In genomic region chr17:14464741-14465140, GRCh38 we compare ENCODE assay signal across 17 cellular contexts.
DNase-seq lines count a peak whose midpoint lies in the region; TF ChIP-seq lines count a peak whose summit lies in the region.
"Had no signal": no experiment of that assay in that cellular context is flagged by ENCODE, and none has a peak within 500 bp of the region (broad histone marks: within the 10 kb centered on the region; RNA-seq: fewer than 3 reads in every experiment).

No MANE protein-coding gene starts in this region.

- no peak overlapping the region for H3K4ac ChIP-seq in mesenchymal stem cell (ENCODE audit: low read depth in 1 of 2, low read length in 2 of 2)

- no peak overlapping the region for H3K4me2 ChIP-seq in mesenchymal stem cell (ENCODE audit: low read length, poor library complexity, severe bottlenecking)

- no peak overlapping the region for H3K23ac ChIP-seq in mesenchymal stem cell (ENCODE audit: low read length in 2 of 2)

- no peak overlapping the region for H2AFZ ChIP-seq in mesenchymal stem cell (ENCODE audit: low read depth, low read length)

- H4K8ac ChIP-seq in mesenchymal stem cell (ENCODE audit: low read length): no peak overlapping the region

- no peak overlapping the region for H3K27ac Mint-ChIP-seq in immature natural killer cell
- H3K27ac Mint-ChIP-seq: stimulated activated effector memory CD8-positive, alpha-beta T cell treated with anti-CD3 and anti-CD28 coated beads, Interleukin-12 subunit alpha, Interleukin-12 subunit beta, amount 100 ng/mL, for 72 hours had no signal

- H2BK5ac ChIP-seq in mesenchymal stem cell (ENCODE audit: low read depth, low read length, poor library complexity, severe bottlenecking): no peak overlapping the region

- no peak overlapping the region for H3K18ac ChIP-seq in mesenchymal stem cell (ENCODE audit: low read depth in 1 of 2, low read length in 2 of 2)

- H3K4me3 ChIP-seq in astrocyte of the spinal cord (ENCODE audit: low read depth, low read length): no peak overlapping the region
- no peak overlapping the region for H3K4me3 ChIP-seq in mesenchymal stem cell (ENCODE audit: insufficient read depth in 1 of 2, low read depth in 1 of 2, low read length in 2 of 2)
- no peak overlapping the region for H3K4me3 ChIP-seq in H7 (ENCODE audit: insufficient read depth, low read depth, low read length)
- H3K4me3 ChIP-seq: skin epidermis, transverse colon had no signal

- no peaks in the 10 kb centered on the region for H3K79me1 ChIP-seq in mesenchymal stem cell (replicated peaks; ENCODE audit: low read length, poor library complexity, severe bottlenecking)

- H3K4me1 Mint-ChIP-seq in immature natural killer cell: peaks cover 16 to 24% of the 10 kb centered on the region in 2 donors

- TF ChIP-seq CTCF in astrocyte of the spinal cord (IDR thresholded peaks at IDR 0.05; ENCODE audit: low read depth, low read length) (no peak), GM13977 (IDR thresholded peaks at IDR 0.05; ENCODE audit: extremely low read depth, insufficient read depth, missing control alignments) (no peak)

- no peak overlapping the region for H3K4me3 Mint-ChIP-seq in immature natural killer cell
- H3K4me3 Mint-ChIP-seq: stimulated activated effector memory CD8-positive, alpha-beta T cell treated with anti-CD3 and anti-CD28 coated beads, Interleukin-12 subunit alpha, Interleukin-12 subunit beta, amount 100 ng/mL, for 72 hours had no signal

- in situ Hi-C loops in astrocyte of the spinal cord (cut with HindIII; ENCODE audit: low sequenced_read_pairs) (no loop called here), GM13977 (cut with MboI; ENCODE audit: low pct_unique_long_range_greater_than_20kb, low sequenced_read_pairs, unreplicated experiment) (no loop called here)

- H3K27me3 ChIP-seq in mesenchymal stem cell (ENCODE audit: control insufficient read depth in 1 of 2, insufficient read depth in 1 of 2, low read length in 2 of 2): no peaks in the 10 kb centered on the region
- H3K27me3 ChIP-seq in H7 (ENCODE audit: control insufficient read depth, insufficient read depth, low read length): no peaks in the 10 kb centered on the region
- H3K27me3 ChIP-seq: transverse colon had no signal

- H3K9me3 Mint-ChIP-seq in immature natural killer cell: peaks cover 0 to 5% (median 0%) of the 10 kb centered on the region in 6 donors
- H3K9me3 Mint-ChIP-seq: stimulated activated effector memory CD8-positive, alpha-beta T cell treated with anti-CD3 and anti-CD28 coated beads, Interleukin-12 subunit alpha, Interleukin-12 subunit beta, amount 100 ng/mL, for 72 hours had no signal

- no peak overlapping the region for H3K9ac ChIP-seq in mesenchymal stem cell (ENCODE audit: low read length)

- H3K14ac ChIP-seq in mesenchymal stem cell (ENCODE audit: low read length in 2 of 2): no peak overlapping the region

- H3K36me3 Mint-ChIP-seq in immature natural killer cell: peaks cover 0 to 11% (median 4%) of the 10 kb centered on the region in 3 donors
- H3K36me3 Mint-ChIP-seq: stimulated activated effector memory CD8-positive, alpha-beta T cell treated with anti-CD3 and anti-CD28 coated beads, Interleukin-12 subunit alpha, Interleukin-12 subunit beta, amount 100 ng/mL, for 72 hours had no signal

- DNase-seq in AG08395 (ENCODE audit: low spot score): peak; percentile 81
- DNase-seq in HCEC 1CT: peak; percentile 62
- peak; percentile 21 for DNase-seq in astrocyte of the spinal cord (ENCODE audit: low read depth, low spot score)
- DNase-seq in mesenchymal stem cell: peak; percentile 51
- DNase-seq in immature natural killer cell: no peak
- DNase-seq in islet precursor cell: no peak
- no peak for DNase-seq in H7
- no peak for DNase-seq in GM13977 (ENCODE audit: low spot score)
- DNase-seq: activated CD4-positive, alpha-beta T cell treated with anti-CD3 and anti-CD28 coated beads, Interleukin-2, amount 50 U/mL, for 48 hours; AML-193; kidney glomerular epithelial cell; NCI-H187 treated with DMSO at 0.1 percent for 48 hours; NCI-H526 treated with DMSO at 0.1 percent for 48 hours; SW 1271; transverse colon had no signal

- H2BK15ac ChIP-seq in mesenchymal stem cell (ENCODE audit: low read depth, poor library complexity, severe bottlenecking): no peak overlapping the region

- WGBS in mesenchymal stem cell: 76% methylated on average over 3 of the region's 4 CpGs

- H2BK120ac ChIP-seq in mesenchymal stem cell (ENCODE audit: low read depth, low read length): no peak overlapping the region

- H3K9me3 ChIP-seq in mesenchymal stem cell (ENCODE audit: control insufficient read depth, low read length): no peaks in the 10 kb centered on the region
- H3K9me3 ChIP-seq: transverse colon had no signal

- no peak overlapping the region for H3K27ac ChIP-seq in mesenchymal stem cell (ENCODE audit: low read length, poor library complexity, severe bottlenecking)
- H3K27ac ChIP-seq: skin epidermis, transverse colon had no signal

- H3K4me1 ChIP-seq in mesenchymal stem cell (ENCODE audit: control insufficient read depth, insufficient read depth, low read depth, low read length): no peaks in the 10 kb centered on the region
- H3K4me1 ChIP-seq: transverse colon had no signal

- no peak overlapping the region for H4K91ac ChIP-seq in mesenchymal stem cell (ENCODE audit: low read length)

- peaks cover 0 to 14% (median 9%) of the 10 kb centered on the region in 3 donors for H3K27me3 Mint-ChIP-seq in immature natural killer cell (ENCODE audit: low read depth in 3 of 3)

- no peaks in the 10 kb centered on the region for H3K36me3 ChIP-seq in mesenchymal stem cell (ENCODE audit: control insufficient read depth in 1 of 2, insufficient read depth in 2 of 2, low read depth in 1 of 2, low read length in 2 of 2)
- H3K36me3 ChIP-seq in H7 (replicated peaks; ENCODE audit: control insufficient read depth, insufficient read depth, low read length): no peaks in the 10 kb centered on the region
- H3K36me3 ChIP-seq: transverse colon had no signal

- H2BK12ac ChIP-seq in mesenchymal stem cell (ENCODE audit: low read length in 2 of 2): no peak overlapping the region

- no peak overlapping the region for H2AK5ac ChIP-seq in mesenchymal stem cell (ENCODE audit: low read length, severe bottlenecking)

Comparison
In these comparisons a context has a peak if more than half of its experiments do, and no peak if none do; other contexts are left out.
1. DNase-seq: peak in AG08395 (single experiment), HCEC 1CT (single experiment), astrocyte of the spinal cord (single experiment) and mesenchymal stem cell (single experiment); none in immature natural killer cell (0 of 3), islet precursor cell (single experiment), H7 (single experiment) and GM13977 (single experiment).